In genomic region chr3:44729384-44729910, GRCh38 we compare ENCODE assay signal across 9 cellular contexts. TPM values are rescaled to one million over a fixed set of nuclear protein-coding genes. Genes with fewer than 3 reads are reported as not detected.
A peak's percentile ranks its signal among the peaks of the same experiment; 100 is the strongest.
DNase-seq lines count a peak whose midpoint lies in the region; ATAC-seq and TF ChIP-seq lines count a peak whose summit lies in the region.
"Had no signal": no experiment of that assay in that cellular context is flagged by ENCODE, and none has a peak within 500 bp of the region (broad histone marks: within the 10 kb centered on the region; RNA-seq: fewer than 3 reads in every experiment).

ZNF501 (plus strand) TSS chr3:44729635; CDS start chr3:44734422, 4,787 bp downstream.

- no peaks in the 10 kb centered on the region for H4K20me1 ChIP-seq in SU-DHL-6 (ENCODE audit: low read depth, low read length)

- H3K9me2 ChIP-seq in SU-DHL-6 (replicated peaks; ENCODE audit: insufficient read depth, low read length), result no peaks in the 10 kb centered on the region

- H3K36me3 ChIP-seq in KOPT-K1 (ENCODE audit: insufficient read depth, low read length) (peaks cover 21% of the 10 kb centered on the region; the same call in 1 of the 2 replicates), SU-DHL-6 (ENCODE audit: low read length) (peaks cover 32% of the 10 kb centered on the region), adrenal gland (replicated peaks in 1 of 2) (no peaks in the 10 kb centered on the region), tibial artery (peaks cover 39 to 52% (median 51%) of the 10 kb centered on the region in 3 donors)

- peak; percentile 87 for DNase-seq in CD14-positive monocyte (ENCODE audit: low spot score)
- peak; percentile 80 to 95 (median 87) for DNase-seq in adrenal gland
- DNase-seq in left cardiac atrium, result peak; percentile 97
- peak; percentile 73 for DNase-seq in pons (ENCODE audit: low spot score)
- DNase-seq in tibial artery, result peak; percentile 94 to 95

- peak within 1 kb of the TSS; percentile 45 for H3K27ac ChIP-seq in KOPT-K1 (ENCODE audit: low read depth, low read length, poor library complexity, severe bottlenecking)
- H3K27ac ChIP-seq in SU-DHL-6 (ENCODE audit: low read depth, low read length), result no peak within 1 kb of the TSS
- H3K27ac ChIP-seq in adrenal gland, result peak within 1 kb of the TSS in 1 of 5 donors; percentile 6
- peak within 1 kb of the TSS; percentile 41 to 65 for H3K27ac ChIP-seq in tibial artery
- H3K27ac ChIP-seq: KMS-11 had no signal

- no peaks in the 10 kb centered on the region for H3F3A ChIP-seq in SU-DHL-6 (ENCODE audit: insufficient read depth)

- ATAC-seq in GM19467 (IDR thresholded peaks at IDR 0.05; ENCODE audit: unreplicated experiment), result peak; percentile 80
- ATAC-seq in left cardiac atrium, result peak; percentile 100

- H3K79me2 ChIP-seq in SU-DHL-6 (ENCODE audit: insufficient read depth, low read length), result no peaks in the 10 kb centered on the region

- H3K4me3 Mint-ChIP-seq in CD14-positive monocyte, result peak within 1 kb of the TSS; percentile 89 to 95

- no peaks in the 10 kb centered on the region for H3K4me1 ChIP-seq in adrenal gland (replicated peaks in 1 of 2)
- peaks cover 0 to 14% (median 5%) of the 10 kb centered on the region in 4 donors for H3K4me1 ChIP-seq in tibial artery

- peaks cover 0 to 3% (median 3%) of the 10 kb centered on the region in 3 donors for H3K27me3 Mint-ChIP-seq in CD14-positive monocyte (ENCODE audit: low read depth in 3 of 3)

- peak within 1 kb of the TSS; percentile 72 for H3K4me2 ChIP-seq in SU-DHL-6 (ENCODE audit: low read depth, low read length, poor library complexity, severe bottlenecking)
- H3K4me2 ChIP-seq: KMS-11 had no signal

- H3K27me3 ChIP-seq in SU-DHL-6 (ENCODE audit: low read length) (no peaks in the 10 kb centered on the region), adrenal gland (no peaks in the 10 kb centered on the region), tibial artery (no peaks in the 10 kb centered on the region)

- H3K9me3 Mint-ChIP-seq in CD14-positive monocyte, result peaks cover 47 to 99% (median 91%) of the 10 kb centered on the region in 7 donors

- H2AFZ ChIP-seq in SU-DHL-6 (ENCODE audit: low read depth, low read length, severe bottlenecking), result peak within 1 kb of the TSS; percentile 68

- peaks cover 86% of the 10 kb centered on the region for H3K9me3 ChIP-seq in KOPT-K1 (ENCODE audit: insufficient read depth, low read length, poor library complexity, severe bottlenecking)
- H3K9me3 ChIP-seq in SU-DHL-6 (ENCODE audit: insufficient read depth, low read length), result peaks cover 26% of the 10 kb centered on the region; the same call in 1 of the 2 replicates
- H3K9me3 ChIP-seq in adrenal gland (replicated peaks in 1 of 3), result peaks cover 0 to 50% (median 9%) of the 10 kb centered on the region in 3 donors
- H3K9me3 ChIP-seq in tibial artery, result peaks cover 8 to 75% (median 44%) of the 10 kb centered on the region in 3 donors

- TF ChIP-seq CTCF in CD14-positive monocyte (IDR thresholded peaks at IDR 0.05), result no peak
- no peak for TF ChIP-seq CTCF in SU-DHL-6 (IDR thresholded peaks at IDR 0.05; ENCODE audit: insufficient read depth, low read length, poor library complexity, severe bottlenecking)
- no peak for TF ChIP-seq CTCF in adrenal gland (IDR thresholded peaks at IDR 0.05)
- no peak for TF ChIP-seq CTCF in tibial artery (IDR thresholded peaks at IDR 0.05)

- peak within 1 kb of the TSS; percentile 31 to 89 (median 80) for H3K27ac Mint-ChIP-seq in CD14-positive monocyte

- H3K4me3 ChIP-seq in SU-DHL-6 (ENCODE audit: insufficient read depth, low read length, poor library complexity, severe bottlenecking), result peak within 1 kb of the TSS; percentile 56
- peak within 1 kb of the TSS in 2 of 4 donors; percentile 18 to 64 for H3K4me3 ChIP-seq in adrenal gland
- H3K4me3 ChIP-seq in tibial artery, result peak within 1 kb of the TSS; percentile 69 to 77

- TF ChIP-seq POLR2A in adrenal gland (IDR thresholded peaks at IDR 0.05), result peak; percentile 23 to 25

- 0 to 1% (median 1%) methylated on average over 11 to 46 of the region's 46 CpGs for WGBS in adrenal gland, 4 donors

- peak within 1 kb of the TSS; percentile 58 for H3K9ac ChIP-seq in SU-DHL-6 (ENCODE audit: low read length)
- H3K9ac ChIP-seq: KMS-11 had no signal

- intact Hi-C loops in CD14-positive monocyte (cut with micrococcal nuclease) (no loop called here), adrenal gland (cut with DNase I) (no loop called here), left cardiac atrium (cut with DNase I) (loop anchor here in 1 of 2 donors (2.0 kb wide), 1 partner anchor 17 kb away; the partner anchor contains the start of gene ZNF502), tibial artery (cut with DNase I; ENCODE audit: low total_unique reads) (no loop called here)

- H3K36me3 Mint-ChIP-seq in CD14-positive monocyte, result peaks cover 12 to 20% of the 10 kb centered on the region in 2 donors

- H3K4me1 Mint-ChIP-seq in CD14-positive monocyte, result peaks cover 11% of the 10 kb centered on the region

RNA-seq across cellular contexts. Expression of gene ZNF501, which starts in this region (rescaled TPM):
- polyA plus RNA-seq in CD14-positive monocyte (under 1 TPM; 0.08 to 0.59 TPM), adrenal gland (1 to 10 TPM in 2 of 3 donors, under 1 TPM in 1; 0.74 to 2.0 (median 1.6) TPM)
- total RNA-seq in adrenal gland (1 to 10 TPM in 7 of 8 donors, under 1 TPM in 1; 0.06 to 4.6 (median 1.8) TPM), left cardiac atrium (1 to 10 TPM; 4.0 to 5.0 TPM)

Comparison
In these comparisons a context has a peak if more than half of its experiments do, and no peak if none do; other contexts are left out.
1. Peak in DNase-seq in CD14-positive monocyte; RNA of the gene not detected or under 1 TPM.